In genomic region chr9:132733133-132733815, GRCh38 we compare ENCODE assay signal across 21 cellular contexts.
DNase-seq lines count a peak whose midpoint lies in the region; ATAC-seq and TF ChIP-seq lines count a peak whose summit lies in the region.
"Had no signal": no experiment of that assay in that cellular context is flagged by ENCODE, and none has a peak within 500 bp of the region (broad histone marks: within the 10 kb centered on the region; RNA-seq: fewer than 3 reads in every experiment).

No MANE protein-coding gene starts in this region.

- 74% methylated on average over 26 of the region's 26 CpGs for whole genome bisulfite sequencing in hepatocyte (ENCODE audit: low lambda C conversion rate, missing lambda C conversion rate)
- 64% methylated on average over 26 of the region's 26 CpGs for WGBS in suprapubic skin

- H4K20me1 ChIP-seq in hepatocyte (ENCODE audit: insufficient read depth, poor library complexity, severe bottlenecking) = no peaks in the 10 kb centered on the region

- no peaks in the 10 kb centered on the region for H3K9me2 ChIP-seq in hepatocyte (replicated peaks; ENCODE audit: insufficient read depth)

- TF ChIP-seq EP300 in suprapubic skin (IDR thresholded peaks at IDR 0.05) = no peak

- H3K9me3 ChIP-seq in hepatocyte (ENCODE audit: low read depth) = no peaks in the 10 kb centered on the region
- H3K9me3 ChIP-seq in suprapubic skin = no peaks in the 10 kb centered on the region
- H3K9me3 ChIP-seq in BE2C = no peaks in the 10 kb centered on the region

- TF ChIP-seq CTCF in hepatocyte (IDR thresholded peaks at IDR 0.05; ENCODE audit: poor library complexity) = no peak
- TF ChIP-seq CTCF in suprapubic skin (IDR thresholded peaks at IDR 0.05) = no peak
- no peak for TF ChIP-seq CTCF in BE2C (IDR thresholded peaks at IDR 0.05; ENCODE audit: low read depth, low read length)

- DNase-seq in NCI-H2107 treated with DMSO at 0.1 percent for 48 hours (lab: John Stamatoyannopoulos, UW; ENCODE audit: unreplicated experiment) = peak; percentile 2
- no peak for DNase-seq in NCI-H2107 (lab: John Stamatoyannopoulos, UW)
- no peak for DNase-seq in hepatocyte (ENCODE audit: low spot score)
- DNase-seq in suprapubic skin (ENCODE audit: low spot score in 2 of 2) = no peak
- no peak for DNase-seq in NCI-H187 (lab: John Stamatoyannopoulos, UW)
- no peak for DNase-seq in BE2C
- DNase-seq: 8988T; activated CD4-positive, alpha-beta T cell treated with anti-CD3 and anti-CD28 coated beads, Interleukin-2, amount 50 U/mL, for 48 hours; activated naive CD4-positive, alpha-beta T cell treated with anti-CD3 and anti-CD28 coated beads, Interleukin-2, amount 10 ng/mL, durations not matched to agents 7 days and 5 days; activated T-cell treated with anti-CD3 and anti-CD28 coated beads for 4 hours; cortex of kidney; DMS79; erythroblast; H7; NCI-H2081; PC-3; WERI-Rb-1 had no signal

- no peaks in the 10 kb centered on the region for H3K4me1 ChIP-seq in hepatocyte (ENCODE audit: insufficient read depth)
- H3K4me1 ChIP-seq in suprapubic skin = peaks cover 53% of the 10 kb centered on the region
- no peaks in the 10 kb centered on the region for H3K4me1 ChIP-seq in BE2C
- H3K4me1 ChIP-seq: parathyroid adenoma had no signal

- H2AFZ ChIP-seq in hepatocyte = no peak overlapping the region
- H2AFZ ChIP-seq: parathyroid adenoma had no signal

- H3K4me2 ChIP-seq in hepatocyte = peak overlapping the region; percentile 44

- peak overlapping the region; percentile 13 for H3K27ac ChIP-seq in angular gyrus (ENCODE audit: low read depth, low read length)
- no peak overlapping the region for H3K27ac ChIP-seq in hepatocyte
- H3K27ac ChIP-seq in suprapubic skin = peak overlapping the region; percentile 91
- H3K27ac ChIP-seq: parathyroid adenoma, WERI-Rb-1 had no signal

- H3K4me3 ChIP-seq in hepatocyte = no peak overlapping the region
- no peak overlapping the region for H3K4me3 ChIP-seq in suprapubic skin
- H3K4me3 ChIP-seq in BE2C (ENCODE audit: low read depth, low read length) = no peak overlapping the region
- H3K4me3 ChIP-seq: lung had no signal

- H3K36me3 ChIP-seq in hepatocyte (replicated peaks; ENCODE audit: insufficient read depth, low read depth) = no peaks in the 10 kb centered on the region
- H3K36me3 ChIP-seq in suprapubic skin = no peaks in the 10 kb centered on the region
- H3K36me3 ChIP-seq in BE2C = no peaks in the 10 kb centered on the region
- H3K36me3 ChIP-seq: WERI-Rb-1 had no signal

- H3K27me3 ChIP-seq in hepatocyte (no peaks in the 10 kb centered on the region), suprapubic skin (no peaks in the 10 kb centered on the region), BE2C (no peaks in the 10 kb centered on the region)

- no peaks in the 10 kb centered on the region for H3K79me2 ChIP-seq in hepatocyte
- H3K79me2 ChIP-seq: parathyroid adenoma had no signal

- ATAC-seq in GM19467 (IDR thresholded peaks at IDR 0.05; ENCODE audit: unreplicated experiment) = no peak
- ATAC-seq: PC-3 had no signal

- no peak for TF ChIP-seq POLR2A in suprapubic skin (IDR thresholded peaks at IDR 0.05)
